ENCODE assay signal across 11 cellular contexts in the genomic region with DNA sequence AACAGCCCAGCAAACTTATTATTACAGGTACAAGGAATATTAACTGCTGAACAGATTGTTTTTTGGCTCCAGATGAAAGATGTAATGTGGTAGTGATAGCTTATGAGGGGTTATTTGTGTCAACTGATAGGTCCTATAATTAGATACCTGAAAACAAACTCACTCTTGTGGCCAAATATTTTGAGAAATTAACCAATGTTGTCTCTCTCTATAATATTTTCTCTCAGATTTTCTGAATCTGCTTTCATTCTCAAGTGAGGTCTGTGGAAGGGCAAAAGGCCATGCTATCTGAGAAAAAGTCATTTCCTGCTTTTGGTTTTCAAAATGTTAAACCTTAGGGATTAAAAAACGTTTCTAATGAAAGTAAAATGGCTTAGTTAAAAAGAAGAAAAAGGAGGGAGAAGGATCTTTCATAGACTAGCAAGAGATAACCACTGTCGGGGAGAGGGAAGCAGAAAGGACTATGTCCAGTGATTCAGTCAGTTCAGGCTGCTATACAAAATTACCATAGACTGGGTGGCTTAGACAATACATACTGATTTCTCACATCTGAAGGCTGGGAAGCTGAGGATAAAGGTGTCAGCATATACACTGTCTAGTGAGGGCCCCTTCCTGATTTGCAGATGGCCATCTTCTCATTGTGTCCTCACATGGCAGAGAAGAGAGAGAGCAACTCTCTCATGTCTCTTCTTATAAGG.
DNase-seq lines count a peak whose midpoint lies in the region; ATAC-seq lines count a peak whose summit lies in the region.
"Had no signal": no experiment of that assay in that cellular context is flagged by ENCODE, and none has a peak within 500 bp of the region (broad histone marks: within the 10 kb centered on the region; RNA-seq: fewer than 3 reads in every experiment).

No MANE protein-coding gene starts in this region.

- H3K27me3 Mint-ChIP-seq in activated T-cell treated with anti-CD3 and anti-CD28 coated beads, Interleukin-2, amount 50 U/mL, for 4 hours (ENCODE audit: low read depth), result no peaks in the 10 kb centered on the region

- no peaks in the 10 kb centered on the region for H3K9me3 Mint-ChIP-seq in activated T-cell treated with anti-CD3 and anti-CD28 coated beads, Interleukin-2, amount 50 U/mL, for 4 hours

- no peaks in the 10 kb centered on the region for H3K27me3 ChIP-seq in adipocyte (replicated peaks; ENCODE audit: control insufficient read depth, insufficient read depth, low read length)
- no peaks in the 10 kb centered on the region for H3K27me3 ChIP-seq in rectal smooth muscle tissue (ENCODE audit: control insufficient read depth, insufficient read depth, low read length)

- peak; percentile 58 for ATAC-seq in GM19025 (IDR thresholded peaks at IDR 0.05; ENCODE audit: low read depth, unreplicated experiment)
- peak; percentile 45 for ATAC-seq in HG02759 (IDR thresholded peaks at IDR 0.05; ENCODE audit: unreplicated experiment)
- no peak for ATAC-seq in activated T-cell treated with anti-CD3 and anti-CD28 coated beads, Interleukin-2, amount 50 U/mL, for 4 hours
- ATAC-seq: HCT116 had no signal

- peak overlapping the region; percentile 48 for H3K27ac ChIP-seq in rectal smooth muscle tissue (ENCODE audit: low read depth, low read length)

- DNase-seq in adipocyte (ENCODE audit: low read depth) (no peak), AG08396 (ENCODE audit: low spot score) (no peak)
- DNase-seq in effector CD8-positive, alpha-beta T cell (lab: John Stamatoyannopoulos, UW), result no peak
- DNase-seq in activated T-cell treated with anti-CD3 and anti-CD28 coated beads, Interleukin-2, amount 50 U/mL, for 4 hours, result no peak
- no peak for DNase-seq in stimulated activated CD8-positive, alpha-beta memory T cell treated with anti-CD3 and anti-CD28 coated beads, Interleukin-4, amount 100 ng/mL, for 48 hours
- DNase-seq: NCI-H1105; stimulated activated CD4-positive, alpha-beta T cell treated with anti-CD3 and anti-CD28 coated beads, Interleukin-2, amount 100 ng/mL, for 24 hours had no signal

- no peak overlapping the region for H3K4me3 Mint-ChIP-seq in activated T-cell treated with anti-CD3 and anti-CD28 coated beads, Interleukin-2, amount 50 U/mL, for 4 hours

- peaks cover 44% of the 10 kb centered on the region for H3K4me1 ChIP-seq in adipocyte (ENCODE audit: control insufficient read depth, insufficient read depth, low read length)
- H3K4me1 ChIP-seq in rectal smooth muscle tissue (ENCODE audit: control insufficient read depth, insufficient read depth, low read length), result no peaks in the 10 kb centered on the region

- H3K36me3 ChIP-seq in adipocyte (ENCODE audit: control insufficient read depth, insufficient read depth, low read length, severe bottlenecking), result no peaks in the 10 kb centered on the region
- no peaks in the 10 kb centered on the region for H3K36me3 ChIP-seq in rectal smooth muscle tissue (ENCODE audit: control insufficient read depth, insufficient read depth, low read length)

- H3K9ac ChIP-seq in adipocyte (ENCODE audit: low read length) (peak overlapping the region; percentile 35), rectal smooth muscle tissue (ENCODE audit: low read length) (no peak overlapping the region)

- H3K4me3 ChIP-seq in adipocyte (ENCODE audit: low read length) (peak overlapping the region; percentile 53), rectal smooth muscle tissue (ENCODE audit: low read length) (no peak overlapping the region)

- no peaks in the 10 kb centered on the region for H3K36me3 Mint-ChIP-seq in activated T-cell treated with anti-CD3 and anti-CD28 coated beads, Interleukin-2, amount 50 U/mL, for 4 hours (ENCODE audit: insufficient read depth)

- H3K9me3 ChIP-seq in adipocyte (ENCODE audit: control insufficient read depth, low read length), result no peaks in the 10 kb centered on the region

- peaks cover 3% of the 10 kb centered on the region for H3K4me1 Mint-ChIP-seq in activated T-cell treated with anti-CD3 and anti-CD28 coated beads, Interleukin-2, amount 50 U/mL, for 4 hours (ENCODE audit: low read depth)

Comparison
In these comparisons a context has a peak if more than half of its experiments do, and no peak if none do; other contexts are left out.
1. ATAC-seq: peak in GM19025 (single experiment) and HG02759 (single experiment); none in activated T-cell treated with anti-CD3 and anti-CD28 coated beads, Interleukin-2, amount 50 U/mL, for 4 hours (0 of 2).